In genomic region chr16:2513405-2514332, GRCh38 we compare ENCODE assay signal across 8 cellular contexts. TPM values are rescaled to one million over a fixed set of nuclear protein-coding genes. Genes with fewer than 3 reads are reported as not detected.
DNase-seq lines count a peak whose midpoint lies in the region; TF ChIP-seq lines count a peak whose summit lies in the region.

Gene ATP6V0C, plus strand, starts transcription at chr16:2513952. Its CDS starts 152 bp downstream, at chr16:2514104.

- H3K9ac ChIP-seq in ES-I3 (ENCODE audit: low read depth, low read length) (peak within 1 kb of the TSS; percentile 92), MM.1S (ENCODE audit: low read length) (peak within 1 kb of the TSS; percentile 97), neural progenitor cell (peak within 1 kb of the TSS; percentile 98), stomach smooth muscle (ENCODE audit: low read length in 2 of 2) (peak within 1 kb of the TSS; percentile 82 to 92)

- H3K4me2 ChIP-seq in MM.1S (ENCODE audit: low read depth, low read length) (peak within 1 kb of the TSS; percentile 96), neural progenitor cell (peak within 1 kb of the TSS; percentile 99)

- H3K4me3 ChIP-seq in HAP-1 = peak within 1 kb of the TSS; percentile 89
- peak within 1 kb of the TSS; percentile 98 for H3K4me3 ChIP-seq in MM.1S (ENCODE audit: low read length)
- peak within 1 kb of the TSS; percentile 81 to 96 for H3K4me3 ChIP-seq in foreskin fibroblast (ENCODE audit: low read depth in 1 of 2, low read length in 2 of 2)
- peak within 1 kb of the TSS; percentile 99 for H3K4me3 ChIP-seq in neural progenitor cell
- H3K4me3 ChIP-seq in stomach smooth muscle (ENCODE audit: low read length in 2 of 2) = peak within 1 kb of the TSS; percentile 92 to 94

- peaks cover 49% of the 10 kb centered on the region for H3K79me2 ChIP-seq in MM.1S (ENCODE audit: low read length)
- peaks cover 49% of the 10 kb centered on the region for H3K79me2 ChIP-seq in neural progenitor cell (ENCODE audit: low read depth)

- H3F3A ChIP-seq in MM.1S (ENCODE audit: insufficient read depth, low read length) (peaks cover 6% of the 10 kb centered on the region; the same call in 1 of the 2 replicates), neural progenitor cell (ENCODE audit: low read depth) (peaks cover 22% of the 10 kb centered on the region)

- H3K36me3 ChIP-seq in ES-I3 (ENCODE audit: insufficient read depth, low read length) (no peaks in the 10 kb centered on the region), HAP-1 (replicated peaks) (no peaks in the 10 kb centered on the region; the same call in 1 of the 2 replicates), MM.1S (replicated peaks; ENCODE audit: insufficient read depth, low read length) (no peaks in the 10 kb centered on the region), neural progenitor cell (no peaks in the 10 kb centered on the region), stomach smooth muscle (ENCODE audit: control insufficient read depth in 2 of 2, insufficient read depth in 2 of 2, low read length in 2 of 2) (no peaks in the 10 kb centered on the region)

- H3K27me3 ChIP-seq in HAP-1 (ENCODE audit: low read depth) = no peaks in the 10 kb centered on the region
- H3K27me3 ChIP-seq in MM.1S (replicated peaks; ENCODE audit: insufficient read depth, low read length) = no peaks in the 10 kb centered on the region
- no peaks in the 10 kb centered on the region for H3K27me3 ChIP-seq in neural progenitor cell
- no peaks in the 10 kb centered on the region for H3K27me3 ChIP-seq in stomach smooth muscle (ENCODE audit: control insufficient read depth in 1 of 2, insufficient read depth in 2 of 2, low read length in 2 of 2)

- H3K4me3 Mint-ChIP-seq in neural progenitor cell = peak within 1 kb of the TSS; percentile 93

- in situ Hi-C loops in HAP-1 (cut with MboI; ENCODE audit: low sequenced_read_pairs) = loop anchor here (25.0 kb wide), 1 partner anchor 526 kb away; the partner anchor contains the start of genes GFER, NOXO1 and SYNGR3

- H3K9me2 ChIP-seq in MM.1S (replicated peaks; ENCODE audit: insufficient read depth, low read length) = no peaks in the 10 kb centered on the region

- H3K27me3 Mint-ChIP-seq in neural progenitor cell (ENCODE audit: insufficient read depth, low read depth) = peaks cover 15% of the 10 kb centered on the region

- no peaks in the 10 kb centered on the region for H3K9me3 Mint-ChIP-seq in neural progenitor cell

- H3K9me3 ChIP-seq in ES-I3 (ENCODE audit: control insufficient read depth, insufficient read depth, low read length) (no peaks in the 10 kb centered on the region), HAP-1 (no peaks in the 10 kb centered on the region), MM.1S (replicated peaks; ENCODE audit: insufficient read depth, low read length) (no peaks in the 10 kb centered on the region), neural progenitor cell (ENCODE audit: low read depth) (no peaks in the 10 kb centered on the region), stomach smooth muscle (ENCODE audit: control insufficient read depth in 2 of 2, low read length in 2 of 2) (no peaks in the 10 kb centered on the region)

- peak within 1 kb of the TSS; percentile 85 for H2AFZ ChIP-seq in MM.1S (ENCODE audit: low read length)
- peak within 1 kb of the TSS; percentile 43 for H2AFZ ChIP-seq in neural progenitor cell (replicated peaks)

- H3K27ac ChIP-seq in MM.1S (ENCODE audit: low read length) (peak within 1 kb of the TSS; percentile 84), neural progenitor cell (peak within 1 kb of the TSS; percentile 100), stomach smooth muscle (ENCODE audit: low read length) (peak within 1 kb of the TSS; percentile 91)

- no peaks in the 10 kb centered on the region for H3K36me3 Mint-ChIP-seq in neural progenitor cell

- H3K4me1 ChIP-seq in ES-I3 (ENCODE audit: insufficient read depth, low read length) (peaks cover 31% of the 10 kb centered on the region), HAP-1 (peaks cover 5% of the 10 kb centered on the region), MM.1S (ENCODE audit: low read length) (peaks cover 13% of the 10 kb centered on the region), neural progenitor cell (peaks cover 29% of the 10 kb centered on the region), stomach smooth muscle (ENCODE audit: control insufficient read depth, insufficient read depth, low read length) (peaks cover 62% of the 10 kb centered on the region)

- DNase-seq in HAP-1 (ENCODE audit: low spot score in 2 of 2) = peak; percentile 81 to 95
- peak; percentile 95 for DNase-seq in MM.1S
- DNase-seq in SHP77 treated with DMSO at 0.1 percent for 48 hours (lab: John Stamatoyannopoulos, UW) = peak; percentile 68
- peak; percentile 92 for DNase-seq in activated gamma-delta T cell treated with Interleukin-2 at 50 U/mL for 16 hours
- DNase-seq in foreskin fibroblast = peak; percentile 83 to 94
- DNase-seq in neural progenitor cell (ENCODE audit: low spot score) = peak; percentile 97

- peaks cover 51% of the 10 kb centered on the region for H3K4me1 Mint-ChIP-seq in neural progenitor cell

- TF ChIP-seq CTCF in MM.1S (IDR thresholded peaks at IDR 0.05; ENCODE audit: low read length) = no peak
- no peak for TF ChIP-seq CTCF in foreskin fibroblast (IDR thresholded peaks at IDR 0.05; ENCODE audit: low read depth, low read length)
- TF ChIP-seq CTCF in neural progenitor cell (IDR thresholded peaks at IDR 0.05) = no peak

- H3K27ac Mint-ChIP-seq in neural progenitor cell = peak within 1 kb of the TSS; percentile 93

- H4K20me1 ChIP-seq in MM.1S (ENCODE audit: insufficient read depth, low read length) = peaks cover 15% of the 10 kb centered on the region; the same call in 1 of the 2 replicates
- peaks cover 45% of the 10 kb centered on the region for H4K20me1 ChIP-seq in neural progenitor cell (ENCODE audit: low read depth)

RNA-seq across cellular contexts. Expression of gene ATP6V0C, which starts in this region (rescaled TPM):
- total RNA-seq in neural progenitor cell (ENCODE audit: low replicate concordance) = 11.6 and 44.3 TPM in 2 replicates

Comparison
In these comparisons a context has a peak if more than half of its experiments do, and no peak if none do; other contexts are left out.
1. Peak in every context shown above with its lines: DNase-seq, H3K4me3 ChIP-seq and H3K27ac ChIP-seq.